Comparison of ENCODE assay signal across 19 cellular contexts in the genomic region with DNA sequence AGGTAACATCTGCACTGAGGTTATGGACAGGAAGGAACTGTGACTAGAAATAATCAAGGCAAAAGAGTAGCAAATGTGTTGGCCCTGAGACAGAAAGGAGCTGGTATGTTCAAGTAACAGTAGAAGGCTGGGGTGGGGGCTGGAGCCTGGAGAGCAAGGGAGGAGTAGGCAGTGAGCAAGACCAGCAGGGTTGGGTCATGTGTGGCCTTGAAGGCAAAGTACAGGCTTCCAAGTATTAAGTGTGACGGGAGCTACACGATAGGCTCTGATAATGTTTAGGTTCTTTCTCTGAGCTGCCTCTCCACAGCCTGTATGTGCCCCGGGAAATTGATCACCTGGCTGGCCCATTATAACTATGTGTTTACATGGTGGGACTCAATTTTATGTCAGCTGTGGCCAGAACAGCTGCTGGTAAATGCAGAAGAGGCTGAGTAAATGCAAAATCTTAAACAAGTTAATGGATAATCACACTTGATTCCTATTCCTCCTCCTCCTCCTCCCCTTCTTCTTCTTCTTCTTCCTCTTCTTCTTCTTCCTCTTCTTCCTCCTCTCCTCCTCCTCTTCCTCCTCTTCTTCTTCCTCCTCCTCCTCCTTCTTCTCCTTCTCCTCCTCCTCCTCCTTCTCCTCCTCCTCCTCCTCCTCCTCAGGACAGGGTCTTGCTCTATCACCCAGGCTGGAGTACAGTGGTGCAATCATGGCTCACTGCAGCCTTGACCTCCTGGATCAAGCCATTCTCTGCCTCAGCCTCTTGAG. TPM values are rescaled to one million over a fixed set of nuclear protein-coding genes. Genes with fewer than 3 reads are reported as not detected.
A peak's percentile ranks its signal among the peaks of the same experiment; 100 is the strongest.
DNase-seq lines count a peak whose midpoint lies in the region; ATAC-seq, FAIRE-seq and TF ChIP-seq lines count a peak whose summit lies in the region.
"Had no signal": no experiment of that assay in that cellular context is flagged by ENCODE, and none has a peak within 500 bp of the region (broad histone marks: within the 10 kb centered on the region; RNA-seq: fewer than 3 reads in every experiment).

No MANE protein-coding gene starts in this region.

- H3K9ac ChIP-seq in OCI-LY3 (ENCODE audit: low read length) = no peak overlapping the region
- H3K9ac ChIP-seq: GM23248 had no signal

- H3K27me3 Mint-ChIP-seq in CD8-positive, alpha-beta T cell (ENCODE audit: low read depth) = no peaks in the 10 kb centered on the region

- H3K4me1 ChIP-seq in CD8-positive, alpha-beta T cell (ENCODE audit: insufficient read depth, low read length) = peaks cover 19% of the 10 kb centered on the region
- H3K4me1 ChIP-seq in OCI-LY3 (ENCODE audit: low read length) = peaks cover 6% of the 10 kb centered on the region
- H3K4me1 ChIP-seq in left lung = no peaks in the 10 kb centered on the region
- H3K4me1 ChIP-seq: SJSA1 had no signal

- FAIRE-seq in bronchial epithelial cell (lab: Jason Lieb, UNC) = peak; percentile 80
- FAIRE-seq: D721Med, G401.6 had no signal

- peaks cover 19% of the 10 kb centered on the region for H3K4me1 Mint-ChIP-seq in CD8-positive, alpha-beta T cell (ENCODE audit: low read depth)

- H3K9me3 Mint-ChIP-seq in CD8-positive, alpha-beta T cell = no peaks in the 10 kb centered on the region

- peak overlapping the region; percentile 23; the same call in 1 of the 2 replicates for H3K4me2 ChIP-seq in OCI-LY3 (ENCODE audit: low read length)

- H4K20me1 ChIP-seq in OCI-LY3 (ENCODE audit: insufficient read depth, low read length) = no peaks in the 10 kb centered on the region

- CTCF ChIA-PET in CD8-positive, alpha-beta T cell (lab: Charles Lee) = interaction anchor here (1.4 to 2.1 kb wide), 5 partner anchors 8 to 127 kb away, joined by 3 to 7 read pairs (median 5); a partner anchor contains a TSS

- H3K9me3 ChIP-seq in CD8-positive, alpha-beta T cell (ENCODE audit: low read length) = no peaks in the 10 kb centered on the region
- H3K9me3 ChIP-seq in OCI-LY3 (ENCODE audit: insufficient read depth, low read length) (no peaks in the 10 kb centered on the region), left lung (no peaks in the 10 kb centered on the region)
- H3K9me3 ChIP-seq: SJSA1 had no signal

- no peaks in the 10 kb centered on the region for H3K36me3 ChIP-seq in CD8-positive, alpha-beta T cell (ENCODE audit: insufficient read depth, low read length)
- H3K36me3 ChIP-seq in OCI-LY3 (replicated peaks; ENCODE audit: low read depth, low read length) (no peaks in the 10 kb centered on the region), bronchial epithelial cell (ENCODE audit: control insufficient read depth, insufficient read depth, low read length) (no peaks in the 10 kb centered on the region), left lung (no peaks in the 10 kb centered on the region)
- H3K36me3 ChIP-seq: SJSA1 had no signal

- H3K36me3 Mint-ChIP-seq in CD8-positive, alpha-beta T cell = no peaks in the 10 kb centered on the region

- intact Hi-C loops in CD8-positive, alpha-beta T cell (cut with DNase I, micrococcal nuclease) = no loop called here
- intact Hi-C loops in left lung (cut with DNase I) = no loop called here

- no peak overlapping the region for H2AFZ ChIP-seq in OCI-LY3 (ENCODE audit: low read depth, low read length)
- H2AFZ ChIP-seq: GM23248 had no signal

- ATAC-seq in CD8-positive, alpha-beta T cell = no peak
- ATAC-seq in left lung = no peak
- ATAC-seq in HG03342 (IDR thresholded peaks at IDR 0.05; ENCODE audit: unreplicated experiment) = no peak
- no peak for ATAC-seq in GM21737 (IDR thresholded peaks at IDR 0.05; ENCODE audit: unreplicated experiment)
- no peak for ATAC-seq in GM18517 (IDR thresholded peaks at IDR 0.05; ENCODE audit: unreplicated experiment)

- no peak overlapping the region for H3K4me3 ChIP-seq in CD8-positive, alpha-beta T cell (ENCODE audit: low read depth, low read length)
- no peak overlapping the region for H3K4me3 ChIP-seq in OCI-LY3 (ENCODE audit: low read length)
- H3K4me3 ChIP-seq in bronchial epithelial cell (ENCODE audit: low read depth, low read length) = no peak overlapping the region
- H3K4me3 ChIP-seq in left lung = no peak overlapping the region
- H3K4me3 ChIP-seq: GM23248, SJSA1 had no signal

- H3K27me3 ChIP-seq in CD8-positive, alpha-beta T cell (ENCODE audit: insufficient read depth, low read length) = no peaks in the 10 kb centered on the region
- H3K27me3 ChIP-seq in OCI-LY3 (ENCODE audit: low read depth, low read length) = 0 out of 2 replicates have a peak, but pooled peaks cover 14% of the 10 kb centered on the region
- no peaks in the 10 kb centered on the region for H3K27me3 ChIP-seq in bronchial epithelial cell (ENCODE audit: control insufficient read depth, insufficient read depth, low read length)
- H3K27me3 ChIP-seq in left lung = peaks cover 0 to 5% of the 10 kb centered on the region in 2 donors

- POLR2A ChIA-PET in CD8-positive, alpha-beta T cell (lab: Charles Lee) = no interaction called here

- H3K79me2 ChIP-seq in OCI-LY3 (ENCODE audit: low read length) = no peaks in the 10 kb centered on the region

- no peak for TF ChIP-seq CTCF in CD8-positive, alpha-beta T cell (IDR thresholded peaks at IDR 0.05)
- TF ChIP-seq CTCF in OCI-LY3 (IDR thresholded peaks at IDR 0.05; ENCODE audit: low read depth, low read length) (no peak), bronchial epithelial cell (IDR thresholded peaks at IDR 0.05; ENCODE audit: insufficient read depth, low read length, severe bottlenecking) (no peak), left lung (IDR thresholded peaks at IDR 0.05) (no peak)

- H3K27ac ChIP-seq in CD8-positive, alpha-beta T cell (ENCODE audit: low read depth, low read length) = no peak overlapping the region
- H3K27ac ChIP-seq in OCI-LY3 (ENCODE audit: low read length) = no peak overlapping the region
- peak overlapping the region; percentile 7 to 37 for H3K27ac ChIP-seq in left lung
- H3K27ac ChIP-seq: SJSA1 had no signal

- H3K27ac Mint-ChIP-seq in CD8-positive, alpha-beta T cell = peak overlapping the region; percentile 3

- no peak for DNase-seq in CD8-positive, alpha-beta T cell
- DNase-seq in bronchial epithelial cell (ENCODE audit: low read depth) = no peak
- no peak for DNase-seq in left lung
- DNase-seq in NCI-H2227 (lab: John Stamatoyannopoulos, UW; ENCODE audit: unreplicated experiment) = no peak
- DNase-seq: DND-41, MV-4-11, NCI-H1436, NCI-H2029, NCI-H510A, NCI-H82 had no signal

- no peak overlapping the region for H3K4me3 Mint-ChIP-seq in CD8-positive, alpha-beta T cell

RNA-seq across cellular contexts. Expression of a gene that starts 9.3 kb away (rescaled TPM):
- not detected for total RNA-seq in CD8-positive, alpha-beta T cell
- total RNA-seq in bronchial epithelial cell = not detected in 2 replicates
- not detected for total RNA-seq in left lung
- total RNA-seq: GM23248, RPMI7951, SJSA1 had no signal

RNA-seq across cellular contexts. Expression of a gene that starts 18.1 kb away (rescaled TPM):
- not detected for total RNA-seq in CD8-positive, alpha-beta T cell
- 1.1 and 1.9 TPM in 2 replicates for total RNA-seq in bronchial epithelial cell
- not detected for total RNA-seq in left lung
- total RNA-seq: GM23248, RPMI7951, SJSA1 had no signal

RNA-seq across cellular contexts. Expression of a gene that starts 24.4 kb away (rescaled TPM):
- not detected for total RNA-seq in CD8-positive, alpha-beta T cell
- total RNA-seq in bronchial epithelial cell (0.13 TPM in 1 of 2 replicates, not detected in the other), left lung (not detected)
- total RNA-seq: GM23248, RPMI7951, SJSA1 had no signal

RNA-seq across cellular contexts. Expression of a gene that starts 50.3 kb away (rescaled TPM):
- not detected for total RNA-seq in CD8-positive, alpha-beta T cell
- total RNA-seq in bronchial epithelial cell (71.9 and 113 TPM in 2 replicates), left lung (10 to 100 TPM; 28.6 to 67.1 TPM)
- total RNA-seq: GM23248, SJSA1 had no signal

Comparison
In these comparisons a context has a peak if more than half of its experiments do, and no peak if none do; other contexts are left out.
1. H3K27ac ChIP-seq: peak in left lung (2 of 2); none in CD8-positive, alpha-beta T cell (single experiment) and OCI-LY3 (single experiment).